Comparison of ENCODE assay signal across 19 cellular contexts in the genomic region with DNA sequence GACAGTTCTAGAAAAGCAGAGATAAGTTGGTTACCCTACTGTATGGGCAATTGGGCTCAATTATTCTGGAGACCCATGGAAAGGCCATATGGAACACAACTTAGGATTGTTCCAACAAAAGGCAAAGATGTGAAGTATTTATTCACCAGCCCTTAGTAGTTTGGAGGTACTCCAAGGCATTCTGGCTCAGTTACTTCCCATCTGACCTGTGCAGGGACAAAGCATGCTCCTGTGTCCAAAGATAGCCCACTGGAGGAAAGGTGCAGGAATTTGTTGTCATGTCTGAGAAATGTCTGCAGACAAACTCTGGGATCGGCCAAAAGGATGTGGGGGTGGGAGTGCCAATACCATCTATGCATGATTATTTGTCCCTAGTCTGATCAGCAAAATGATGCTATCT.
DNase-seq lines count a peak whose midpoint lies in the region; ATAC-seq, FAIRE-seq and TF ChIP-seq lines count a peak whose summit lies in the region.
"Had no signal": no experiment of that assay in that cellular context is flagged by ENCODE, and none has a peak within 500 bp of the region (broad histone marks: within the 10 kb centered on the region; RNA-seq: fewer than 3 reads in every experiment).

No MANE protein-coding gene starts in this region.

- H3K4me3 Mint-ChIP-seq in T-helper 2 cell treated with Interferon-gamma antibody and Interleukin-4, amounts not matched to agents 5 μg/mL and 100 μg/mL, for 36 hours = no peak overlapping the region
- H3K4me3 Mint-ChIP-seq: CD4-positive, alpha-beta memory T cell; GM23338; HFFc6 had no signal

- peaks cover 6% of the 10 kb centered on the region for H3K9me3 Mint-ChIP-seq in T-helper 2 cell treated with Interferon-gamma antibody and Interleukin-4, amounts not matched to agents 5 μg/mL and 100 μg/mL, for 36 hours
- H3K9me3 Mint-ChIP-seq: CD4-positive, alpha-beta memory T cell; GM23338; HFFc6 had no signal

- peaks cover 43% of the 10 kb centered on the region for H3K4me1 Mint-ChIP-seq in T-helper 2 cell treated with Interferon-gamma antibody and Interleukin-4, amounts not matched to agents 5 μg/mL and 100 μg/mL, for 36 hours (ENCODE audit: low read depth)
- H3K4me1 Mint-ChIP-seq: GM23338 had no signal

- peak; percentile 56 for ATAC-seq in Right ventricle myocardium inferior
- peak; percentile 56 for ATAC-seq in left ventricle myocardium superior
- ATAC-seq: GM12878, GM23338 had no signal

- TF ChIP-seq CTCF in right atrium auricular region (IDR thresholded peaks at IDR 0.05) = no peak

- no peaks in the 10 kb centered on the region for H3K27me3 ChIP-seq in right atrium auricular region

- no peak overlapping the region for H3K27ac Mint-ChIP-seq in T-helper 2 cell treated with Interferon-gamma antibody and Interleukin-4, amounts not matched to agents 5 μg/mL and 100 μg/mL, for 36 hours
- H3K27ac Mint-ChIP-seq: GM23338 had no signal

- peak; percentile 63 for FAIRE-seq in GM12892 (lab: Jason Lieb, UNC)
- FAIRE-seq in H54 (lab: Jason Lieb, UNC) = peak; percentile 68
- FAIRE-seq: GM12878, GM18507 had no signal

- no peaks in the 10 kb centered on the region for H3K4me1 ChIP-seq in right atrium auricular region
- H3K4me1 ChIP-seq: HAP-1 had no signal

- no peaks in the 10 kb centered on the region for H3K36me3 ChIP-seq in right atrium auricular region
- H3K36me3 ChIP-seq: HAP-1 had no signal

- intact Hi-C loops in Right ventricle myocardium inferior (cut with DNase I) (no loop called here), left ventricle myocardium superior (cut with micrococcal nuclease) (no loop called here)

- peaks cover 7% of the 10 kb centered on the region for H3K36me3 Mint-ChIP-seq in T-helper 2 cell treated with Interferon-gamma antibody and Interleukin-4, amounts not matched to agents 5 μg/mL and 100 μg/mL, for 36 hours (ENCODE audit: low read depth)
- H3K36me3 Mint-ChIP-seq: CD4-positive, alpha-beta memory T cell had no signal

- no peak overlapping the region for H3K4me3 ChIP-seq in right atrium auricular region
- H3K4me3 ChIP-seq: GM12878, GM23338, HAP-1 had no signal

- H3K27me3 Mint-ChIP-seq in T-helper 2 cell treated with Interferon-gamma antibody and Interleukin-4, amounts not matched to agents 5 μg/mL and 100 μg/mL, for 36 hours (ENCODE audit: low read depth) = no peaks in the 10 kb centered on the region
- H3K27me3 Mint-ChIP-seq: CD4-positive, alpha-beta memory T cell had no signal

- no peak for DNase-seq in Right ventricle myocardium inferior (ENCODE audit: missing footprints)
- DNase-seq in right atrium auricular region (ENCODE audit: low spot score) = no peak
- DNase-seq in GM12892 (ENCODE audit: insufficient read length) = no peak
- no peak for DNase-seq in H54 (ENCODE audit: insufficient read length, low spot score)
- no peak for DNase-seq in left ventricle myocardium superior
- DNase-seq in activated CD4-positive, CD25-positive, alpha-beta regulatory T cell treated with anti-CD3 and anti-CD28 coated beads, Interleukin-2, amount 50 U/mL, for 72 hours = no peak
- no peak for DNase-seq in NCI-H1694 (lab: John Stamatoyannopoulos, UW)
- no peak for DNase-seq in T-helper 2 cell treated with Interferon-gamma antibody and Interleukin-4, amounts not matched to agents 5 μg/mL and 100 μg/mL, for 36 hours (ENCODE audit: low spot score)
- DNase-seq: C1 segment of cervical spinal cord; CD4-positive, alpha-beta memory T cell; COR-L47; DMS153; EL; GDM1; HFFc6 had no signal

- H3K27ac ChIP-seq in right atrium auricular region = no peak overlapping the region

- H3K9me3 ChIP-seq in right atrium auricular region = no peaks in the 10 kb centered on the region
- H3K9me3 ChIP-seq: HAP-1 had no signal

- TF ChIP-seq POLR2A in GM12892 (IDR thresholded peaks at IDR 0.05; ENCODE audit: low read depth, low read length) = no peak
- TF ChIP-seq POLR2A in H54 (IDR thresholded peaks at IDR 0.05; ENCODE audit: low read depth, low read length) = no peak
